Comparison of ENCODE assay signal across 8 cellular contexts in genomic region chr16:28845173-28846079, GRCh38. TPM values are rescaled to one million over a fixed set of nuclear protein-coding genes. Genes with fewer than 3 reads are reported as not detected.
DNase-seq lines count a peak whose midpoint lies in the region; ATAC-seq and TF ChIP-seq lines count a peak whose summit lies in the region.

No MANE protein-coding gene starts in this region.

- TF ChIP-seq CTCF in HEK293 (tag by site-specific recombination; IDR thresholded peaks at IDR 0.05) (no peak), Panc1 (IDR thresholded peaks at IDR 0.05) (no peak), suprapubic skin (IDR thresholded peaks at IDR 0.05) (no peak)

- no peaks in the 10 kb centered on the region for H3K4me1 ChIP-seq in HEK293 (ENCODE audit: control insufficient read depth, insufficient read depth, low read length)
- H3K4me1 ChIP-seq in Panc1 (ENCODE audit: control insufficient read depth, insufficient read depth, low read length): peaks cover 6% of the 10 kb centered on the region; the same call in 1 of the 2 replicates
- peaks cover 19% of the 10 kb centered on the region for H3K4me1 ChIP-seq in suprapubic skin

- peak overlapping the region; percentile 93 for H3K27ac Mint-ChIP-seq in central memory CD8-positive, alpha-beta T cell (ENCODE audit: low read depth)

- peak; percentile 19; the same call in 1 of the 2 replicates for ATAC-seq in Panc1
- ATAC-seq in central memory CD8-positive, alpha-beta T cell (replicated peaks; ENCODE audit: extremely low read depth, poor library complexity, severe bottlenecking): no peak

- CTCF ChIA-PET in HEK293 (lab: Yijun Ruan, JAX) (interaction anchor here (1.1 to 2.8 kb wide), 6 partner anchors 10 to 103 kb away, joined by 3 to 15 read pairs (median 6); partner anchors contain the start of gene SH2B1), Panc1 (lab: Charles Lee) (interaction anchor here (0.7 to 1.1 kb wide), 2 partner anchors 46 to 100 kb away, joined by 3 read pairs; no protein-coding TSS in a partner anchor)

- H3K36me3 ChIP-seq in HEK293 (ENCODE audit: control insufficient read depth in 2 of 2, insufficient read depth in 1 of 2, low read length in 2 of 2): peaks cover 3 to 39% of the 10 kb centered on the region in 2 experiments; a peak in 2 of 3 replicates
- H3K36me3 ChIP-seq in Panc1 (ENCODE audit: control insufficient read depth, insufficient read depth, low read length): peaks cover 3% of the 10 kb centered on the region
- peaks cover 44% of the 10 kb centered on the region for H3K36me3 ChIP-seq in suprapubic skin

- H3K36me3 Mint-ChIP-seq in central memory CD8-positive, alpha-beta T cell (ENCODE audit: insufficient read depth): peaks cover 28% of the 10 kb centered on the region

- in situ Hi-C loops in Panc1 (cut with HindIII; ENCODE audit: low pct_unique_long_range_greater_than_20kb, low sequenced_read_pairs): no loop called here

- POLR2A ChIA-PET in HEK293 (lab: Yijun Ruan, JAX) (interaction anchor here (0.5 to 4.7 kb wide), 20 partner anchors 8 to 754 kb away, joined by 3 to 72 read pairs (median 6); partner anchors contain the start of genes ATP2A1, ATXN2L, NFATC2IP and RABEP2), Panc1 (lab: Charles Lee) (interaction anchor here (0.5 to 0.6 kb wide), 2 partner anchors 18 to 73 kb away, joined by 3 to 7 read pairs; no protein-coding TSS in a partner anchor)

- H3K27me3 ChIP-seq in Panc1 (ENCODE audit: control insufficient read depth, insufficient read depth, low read length) (no peaks in the 10 kb centered on the region), suprapubic skin (no peaks in the 10 kb centered on the region)

- H3K9me3 Mint-ChIP-seq in central memory CD8-positive, alpha-beta T cell: no peaks in the 10 kb centered on the region

- H3K4me1 Mint-ChIP-seq in central memory CD8-positive, alpha-beta T cell: peaks cover 33% of the 10 kb centered on the region

- H3K27ac ChIP-seq in HEK293 (ENCODE audit: extremely low read depth, low read depth, low read length): peak overlapping the region; percentile 65; the same call in 1 of the 2 replicates
- peak overlapping the region; percentile 87 for H3K27ac ChIP-seq in Panc1 (ENCODE audit: low read length)
- H3K27ac ChIP-seq in suprapubic skin: peak overlapping the region; percentile 77

- intact Hi-C loops in Panc1 (cut with micrococcal nuclease; ENCODE audit: unreplicated experiment): loop anchor here (10.0 kb wide), 1 partner anchor 99 kb away; no protein-coding TSS in a partner anchor

- no peaks in the 10 kb centered on the region for H3K27me3 Mint-ChIP-seq in central memory CD8-positive, alpha-beta T cell

- H3K4me3 ChIP-seq in HEK293 (ENCODE audit: low read depth, low read length) (peak overlapping the region; percentile 95), Panc1 (ENCODE audit: low read depth in 2 of 2, low read length in 2 of 2) (peak overlapping the region; percentile 94 to 97), suprapubic skin (peak overlapping the region; percentile 76)

- BruUV-seq in Panc1 (replicated peaks; lab: Mats Ljungman, UMichigan): no TSS peak

- peak overlapping the region; percentile 88 for H3K4me3 Mint-ChIP-seq in central memory CD8-positive, alpha-beta T cell

- DNase-seq in DMS53 treated with DMSO at 0.1 percent for 48 hours (lab: John Stamatoyannopoulos, UW; ENCODE audit: unreplicated experiment) (peak; percentile 12), Panc1 (ENCODE audit: low read depth, low spot score) (no peak), lung microvascular endothelial cell (ENCODE audit: low read depth in 2 of 2) (peak; percentile 21 to 23), suprapubic skin (ENCODE audit: low spot score in 2 of 2) (no peak), occipital lobe (lab: John Stamatoyannopoulos, UW) (no peak), NK-92 (lab: John Stamatoyannopoulos, UW; ENCODE audit: unreplicated experiment) (no peak)
- no peak for DNase-seq in central memory CD8-positive, alpha-beta T cell (ENCODE audit: low spot score in 2 of 2)

- no peak for TF ChIP-seq EP300 in suprapubic skin (IDR thresholded peaks at IDR 0.05)

- WGBS in suprapubic skin: 23% methylated on average over 27 of the region's 28 CpGs

- TF ChIP-seq POLR2A in suprapubic skin (IDR thresholded peaks at IDR 0.05): no peak

- H3K9me3 ChIP-seq in HEK293 (ENCODE audit: control insufficient read depth, insufficient read depth, low read depth, low read length): no peaks in the 10 kb centered on the region
- no peaks in the 10 kb centered on the region for H3K9me3 ChIP-seq in Panc1 (ENCODE audit: control insufficient read depth, insufficient read depth, low read depth, low read length)
- no peaks in the 10 kb centered on the region for H3K9me3 ChIP-seq in suprapubic skin

TF ChIP-seq in HEK293, 187 proteins besides CTCF, POLR2A, EP300 and RAD21:
- TF ChIP-seq ZFHX2 (tag by site-specific recombination; conservative IDR thresholded peaks at IDR 0.05) (peak; percentile 40), ZNF843 (tag by site-specific recombination; IDR thresholded peaks at IDR 0.05) (no peak), EGR2 (tag by site-specific recombination; IDR thresholded peaks at IDR 0.05; ENCODE audit: low read depth) (peak; percentile 51; the same call in 1 of the 2 replicates), SCRT2 (tag by site-specific recombination; IDR thresholded peaks at IDR 0.05) (peak; percentile 76), KLF9 (tag by site-specific recombination; IDR thresholded peaks at IDR 0.05; ENCODE audit: low read depth) (0 out of 2 replicates have a peak, but pooled peaks have one; percentile 40), ZNF670 (tag by site-specific recombination; IDR thresholded peaks at IDR 0.05; ENCODE audit: low read depth) (no peak), ZBTB7A (tag by site-specific recombination; IDR thresholded peaks at IDR 0.05; ENCODE audit: low read depth) (no peak), SP2 (tag by site-specific recombination; IDR thresholded peaks at IDR 0.05) (peak; percentile 81), ZBTB11 (tag by site-specific recombination; conservative IDR thresholded peaks at IDR 0.05; ENCODE audit: low read depth) (no peak), SP3 (tag by site-specific recombination; IDR thresholded peaks at IDR 0.05) (peak; percentile 68), KLF10 (tag by site-specific recombination; IDR thresholded peaks at IDR 0.05) (peak; percentile 21; the same call in 1 of the 2 replicates)

RNA-seq across cellular contexts. Expression of gene TUFM, which starts 0.7 kb away (rescaled TPM):
- total RNA-seq in Panc1 (2021; ENCODE audit: unreplicated experiment): 231 TPM
- polyA plus RNA-seq in Panc1 (2012; ENCODE audit: insufficient read length): 389 TPM
- 88.9 and 94.6 TPM in 2 replicates for total RNA-seq in lung microvascular endothelial cell
- total RNA-seq in suprapubic skin: 100 to 1,000 TPM in 3 of 4 donors, 10 to 100 TPM in 1; 83.0 to 121 (median 107) TPM
- total RNA-seq in occipital lobe: 56.6 TPM

RNA-seq across cellular contexts. Expression of gene SH2B1, which starts 18.2 kb away (rescaled TPM):
- 66.2 TPM for total RNA-seq in Panc1 (2021; ENCODE audit: unreplicated experiment)
- polyA plus RNA-seq in Panc1 (2012; ENCODE audit: insufficient read length): 84.0 TPM
- 8.1 and 9.9 TPM in 2 replicates for total RNA-seq in lung microvascular endothelial cell
- total RNA-seq in suprapubic skin: 10 to 100 TPM; 27.9 to 47.9 (median 37.3) TPM
- total RNA-seq in occipital lobe: 15.1 TPM

RNA-seq across cellular contexts. Expression of gene ATXN2L, which starts 22.6 kb away (rescaled TPM):
- 270 TPM for total RNA-seq in Panc1 (2021; ENCODE audit: unreplicated experiment)
- 314 TPM for polyA plus RNA-seq in Panc1 (2012; ENCODE audit: insufficient read length)
- total RNA-seq in lung microvascular endothelial cell: 15.7 and 22.8 TPM in 2 replicates
- 100 to 1,000 TPM in 3 of 4 donors, 10 to 100 TPM in 1; 88.5 to 236 (median 148) TPM for total RNA-seq in suprapubic skin
- 19.2 TPM for total RNA-seq in occipital lobe

RNA-seq across cellular contexts. Expression of gene ATP2A1, which starts 32.9 kb away (rescaled TPM):
- total RNA-seq in Panc1 (2021; ENCODE audit: unreplicated experiment) (2.9 TPM), lung microvascular endothelial cell (under 0.01 TPM in 2 replicates), suprapubic skin (under 1 TPM in 2 of 4 donors, not detected in 2; 0.34 to 0.72 TPM), occipital lobe (0.16 TPM)
- 2.7 TPM for polyA plus RNA-seq in Panc1 (2012; ENCODE audit: insufficient read length)

Comparison
In these comparisons a context has a peak if more than half of its experiments do, and no peak if none do; other contexts are left out.
1. DNase-seq: peak in DMS53 treated with DMSO at 0.1 percent for 48 hours (single experiment) and lung microvascular endothelial cell (2 of 2); none in Panc1 (single experiment), central memory CD8-positive, alpha-beta T cell (0 of 2), suprapubic skin (0 of 2), occipital lobe (single experiment) and NK-92 (single experiment).
2. Peak in every context shown above with its lines, with median percentiles within 50 percentile points of each other: H3K27ac ChIP-seq and H3K4me3 ChIP-seq.